7 cellular contexts compared by ENCODE assay signal in genomic region chr21:38505654-38506523, GRCh38. TPM values are rescaled to one million over a fixed set of nuclear protein-coding genes. Genes with fewer than 3 reads are reported as not detected.
DNase-seq lines count a peak whose midpoint lies in the region; ATAC-seq and TF ChIP-seq lines count a peak whose summit lies in the region.

No MANE protein-coding gene starts in this region.

- peaks cover 0 to 5% (median 0%) of the 10 kb centered on the region in 4 donors for H3K4me1 ChIP-seq in Peyer's patch

- H3K27me3 ChIP-seq in Peyer's patch: no peaks in the 10 kb centered on the region

- no peak for ATAC-seq in GM18511 (IDR thresholded peaks at IDR 0.05; ENCODE audit: unreplicated experiment)

- H3K27ac ChIP-seq in Peyer's patch: no peak overlapping the region

- TF ChIP-seq CTCF in Peyer's patch (IDR thresholded peaks at IDR 0.05): peak in 4 of 6 experiments; percentile 34 to 72 (median 70)

- TF ChIP-seq POLR2A in Peyer's patch (IDR thresholded peaks at IDR 0.05): no peak

- H3K9me3 ChIP-seq in Peyer's patch: no peaks in the 10 kb centered on the region

- H3K4me3 ChIP-seq in Peyer's patch: no peak overlapping the region

- DNase-seq in GM04503 (ENCODE audit: low read depth): peak; percentile 11
- DNase-seq in M059J (ENCODE audit: low read depth): peak; percentile 81
- DNase-seq in Peyer's patch: no peak
- DNase-seq in dermis microvascular lymphatic vessel endothelial cell (ENCODE audit: low read depth in 2 of 2): peak; percentile 71 to 93
- DNase-seq in medulla oblongata (ENCODE audit: extremely low spot score): peak; percentile 82
- DNase-seq in mesenteric fat pad (ENCODE audit: low spot score): no peak

- H3K36me3 ChIP-seq in Peyer's patch: no peaks in the 10 kb centered on the region

RNA-seq across cellular contexts. Expression of gene ERG, which starts 7.6 kb away (rescaled TPM):
- total RNA-seq in M059J (2014; rRNA removed; shearing (Covaris generic)): 0.10 TPM in 1 of 2 replicates, not detected in the other
- total RNA-seq in Peyer's patch (10 to 100 TPM in 1 of 4 donors, 1 to 10 TPM in 3; 4.2 to 20.6 (median 4.8) TPM), dermis microvascular lymphatic vessel endothelial cell (41.0 and 70.4 TPM in 2 replicates), mesenteric fat pad (37.4 TPM)

Comparison
In these comparisons a context has a peak if more than half of its experiments do, and no peak if none do; other contexts are left out.
1. DNase-seq: peak in GM04503 (single experiment), M059J (single experiment), dermis microvascular lymphatic vessel endothelial cell (2 of 2) and medulla oblongata (single experiment); none in Peyer's patch (0 of 3) and mesenteric fat pad (single experiment).